In genomic region chr7:36795451-36796021, GRCh38 we compare ENCODE assay signal across 16 cellular contexts.
DNase-seq lines count a peak whose midpoint lies in the region; ATAC-seq and TF ChIP-seq lines count a peak whose summit lies in the region.
"Had no signal": no experiment of that assay in that cellular context is flagged by ENCODE, and none has a peak within 500 bp of the region (broad histone marks: within the 10 kb centered on the region; RNA-seq: fewer than 3 reads in every experiment).

No MANE protein-coding gene starts in this region.

- no peak overlapping the region for H3K4me3 ChIP-seq in hepatocyte
- no peak overlapping the region for H3K4me3 ChIP-seq in neural progenitor cell
- no peak overlapping the region for H3K4me3 ChIP-seq in Karpas-422 (ENCODE audit: low read length)
- H3K4me3 ChIP-seq: gastroesophageal sphincter, skin epidermis, thyroid gland had no signal

- H2AFZ ChIP-seq in hepatocyte (no peak overlapping the region), neural progenitor cell (replicated peaks) (no peak overlapping the region), Karpas-422 (ENCODE audit: low read length) (no peak overlapping the region)
- H2AFZ ChIP-seq: parathyroid adenoma had no signal

- H3K4me2 ChIP-seq in hepatocyte (peak overlapping the region; percentile 27), neural progenitor cell (no peak overlapping the region), Karpas-422 (ENCODE audit: low read depth, low read length, poor library complexity, severe bottlenecking) (no peak overlapping the region)
- H3K4me2 ChIP-seq: SK-N-SH had no signal

- ATAC-seq in GM18909 (IDR thresholded peaks at IDR 0.05; ENCODE audit: poor library complexity, unreplicated experiment) (no peak), GM19463 (IDR thresholded peaks at IDR 0.05; ENCODE audit: unreplicated experiment) (no peak)

- no peak overlapping the region for H3K4me3 Mint-ChIP-seq in neural progenitor cell

- H3K27me3 Mint-ChIP-seq in neural progenitor cell (ENCODE audit: insufficient read depth, low read depth) = no peaks in the 10 kb centered on the region

- peaks cover 25% of the 10 kb centered on the region for H3K4me1 Mint-ChIP-seq in neural progenitor cell

- 42% methylated on average over 4 of the region's 4 CpGs for WGBS in hepatocyte (ENCODE audit: low lambda C conversion rate, missing lambda C conversion rate)

- H4K20me1 ChIP-seq in hepatocyte (ENCODE audit: insufficient read depth, poor library complexity, severe bottlenecking) = no peaks in the 10 kb centered on the region
- no peaks in the 10 kb centered on the region for H4K20me1 ChIP-seq in neural progenitor cell (ENCODE audit: low read depth)
- H4K20me1 ChIP-seq in Karpas-422 (ENCODE audit: insufficient read depth, low read depth, low read length) = no peaks in the 10 kb centered on the region

- peak overlapping the region; percentile 19 for H3K27ac Mint-ChIP-seq in neural progenitor cell

- H3K9me3 ChIP-seq in hepatocyte (ENCODE audit: low read depth) (no peaks in the 10 kb centered on the region), neural progenitor cell (ENCODE audit: low read depth) (no peaks in the 10 kb centered on the region), Karpas-422 (ENCODE audit: low read length) (no peaks in the 10 kb centered on the region)
- H3K9me3 ChIP-seq: gastroesophageal sphincter, SK-N-SH, thyroid gland had no signal

- in situ Hi-C loops in G401 (cut with HindIII; ENCODE audit: low sequenced_read_pairs) = no loop called here

- H3K9ac ChIP-seq in neural progenitor cell (no peak overlapping the region), Karpas-422 (ENCODE audit: low read length) (no peak overlapping the region)
- H3K9ac ChIP-seq: parathyroid adenoma, SK-N-SH had no signal

- no peaks in the 10 kb centered on the region for H3F3A ChIP-seq in neural progenitor cell (ENCODE audit: low read depth)

- no peaks in the 10 kb centered on the region for H3K9me2 ChIP-seq in hepatocyte (replicated peaks; ENCODE audit: insufficient read depth)
- no peaks in the 10 kb centered on the region for H3K9me2 ChIP-seq in Karpas-422 (replicated peaks; ENCODE audit: insufficient read depth, low read length)
- H3K9me2 ChIP-seq: SK-N-SH had no signal

- no peaks in the 10 kb centered on the region for H3K36me3 Mint-ChIP-seq in neural progenitor cell

- H3K4me1 ChIP-seq in hepatocyte (ENCODE audit: insufficient read depth) (peaks cover 26% of the 10 kb centered on the region), neural progenitor cell (peaks cover 8% of the 10 kb centered on the region), Karpas-422 (ENCODE audit: low read length) (no peaks in the 10 kb centered on the region)
- H3K4me1 ChIP-seq: gastroesophageal sphincter, parathyroid adenoma, thyroid gland had no signal

- H3K36me3 ChIP-seq in hepatocyte (replicated peaks; ENCODE audit: insufficient read depth, low read depth) (no peaks in the 10 kb centered on the region), neural progenitor cell (no peaks in the 10 kb centered on the region), Karpas-422 (ENCODE audit: insufficient read depth, low read length) (no peaks in the 10 kb centered on the region)
- H3K36me3 ChIP-seq: gastroesophageal sphincter, thyroid gland had no signal

- H3K27ac ChIP-seq in hepatocyte = peak overlapping the region; percentile 59
- no peak overlapping the region for H3K27ac ChIP-seq in neural progenitor cell
- no peak overlapping the region for H3K27ac ChIP-seq in Karpas-422 (ENCODE audit: low read length)
- H3K27ac ChIP-seq: gastroesophageal sphincter, parathyroid adenoma, thyroid gland had no signal

- H3K27me3 ChIP-seq in hepatocyte (no peaks in the 10 kb centered on the region), neural progenitor cell (no peaks in the 10 kb centered on the region), Karpas-422 (ENCODE audit: low read length) (no peaks in the 10 kb centered on the region)
- H3K27me3 ChIP-seq: gastroesophageal sphincter, thyroid gland had no signal

- peaks cover 5% of the 10 kb centered on the region for H3K9me3 Mint-ChIP-seq in neural progenitor cell

- no peaks in the 10 kb centered on the region for H3K79me2 ChIP-seq in hepatocyte
- H3K79me2 ChIP-seq in neural progenitor cell (ENCODE audit: low read depth) = no peaks in the 10 kb centered on the region
- H3K79me2 ChIP-seq in Karpas-422 (ENCODE audit: low read length) = no peaks in the 10 kb centered on the region
- H3K79me2 ChIP-seq: parathyroid adenoma had no signal

- TF ChIP-seq CTCF in hepatocyte (IDR thresholded peaks at IDR 0.05; ENCODE audit: poor library complexity) = no peak
- TF ChIP-seq CTCF in neural progenitor cell (IDR thresholded peaks at IDR 0.05) = no peak

- DNase-seq in G401 (ENCODE audit: low spot score) = peak; percentile 15
- DNase-seq in SW480 (ENCODE audit: low spot score) = peak; percentile 42
- DNase-seq in hepatocyte (ENCODE audit: low spot score) = peak; percentile 27
- no peak for DNase-seq in neural progenitor cell (ENCODE audit: low spot score)
- no peak for DNase-seq in Karpas-422
- DNase-seq in hepatic stellate cell (ENCODE audit: low spot score) = no peak
- DNase-seq: AML-193, MM.1S, NCI-H1930, SK-N-SH, thyroid gland had no signal

Comparison
In these comparisons a context has a peak if more than half of its experiments do, and no peak if none do; other contexts are left out.
1. DNase-seq: peak in G401 (single experiment), SW480 (single experiment) and hepatocyte (single experiment); none in neural progenitor cell (single experiment), Karpas-422 (single experiment) and hepatic stellate cell (single experiment).